Comparison of ENCODE assay signal across 8 cellular contexts in the genomic region with DNA sequence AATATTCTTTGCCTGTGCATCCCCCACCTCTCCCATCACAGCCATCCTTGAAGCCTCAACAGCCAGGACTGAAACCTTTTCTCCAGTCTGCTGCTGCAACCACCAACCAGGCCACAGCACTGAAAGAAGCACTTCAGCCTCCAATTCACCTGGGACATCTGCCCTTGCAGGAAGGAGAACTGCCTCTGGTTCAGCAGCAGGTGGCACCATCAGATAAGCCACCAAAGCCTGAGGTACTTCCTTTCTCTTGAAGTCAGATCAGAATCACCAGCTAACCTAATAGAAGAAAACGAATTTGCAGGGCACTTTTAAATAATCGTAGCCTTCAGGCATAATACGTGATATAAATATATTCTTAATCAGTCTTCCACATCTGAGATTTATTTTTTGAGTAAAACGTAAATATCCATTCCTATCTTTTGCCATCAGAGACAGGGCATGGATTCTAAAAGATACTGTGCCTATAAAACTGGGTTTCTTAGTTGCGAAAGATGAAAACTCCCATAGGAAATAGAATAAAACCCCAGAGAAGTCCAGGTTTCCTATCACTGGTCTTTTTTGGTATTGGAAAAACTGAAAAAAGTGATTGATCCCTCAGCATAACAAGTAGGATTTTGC. TPM values are rescaled to one million over a fixed set of nuclear protein-coding genes. Genes with fewer than 3 reads are reported as not detected.
A peak's percentile ranks its signal among the peaks of the same experiment; 100 is the strongest.
DNase-seq lines count a peak whose midpoint lies in the region; ATAC-seq and TF ChIP-seq lines count a peak whose summit lies in the region.

No MANE protein-coding gene starts in this region.

- TF ChIP-seq POLR2A in erythroblast (IDR thresholded peaks at IDR 0.05; ENCODE audit: low read length): no peak

- no peak overlapping the region for H3K27ac Mint-ChIP-seq in neural crest cell (ENCODE audit: unreplicated experiment)

- 0 out of 2 replicates have a peak, but pooled peaks cover 4% of the 10 kb centered on the region for H3F3A ChIP-seq in DOHH2 (ENCODE audit: control insufficient read depth, insufficient read depth)

- no peaks in the 10 kb centered on the region for H3K4me1 Mint-ChIP-seq in neural crest cell

- no peaks in the 10 kb centered on the region for H3K36me3 ChIP-seq in DOHH2 (ENCODE audit: control insufficient read depth, low read length)

- H3K9me2 ChIP-seq in DOHH2 (replicated peaks; ENCODE audit: control insufficient read depth, low read length): no peaks in the 10 kb centered on the region

- no peak overlapping the region; the same call in 1 of the 2 replicates for H3K4me3 ChIP-seq in DOHH2 (ENCODE audit: low read length)

- H3K9me3 ChIP-seq in DOHH2 (ENCODE audit: control insufficient read depth, insufficient read depth, low read length): no peaks in the 10 kb centered on the region

- H3K27me3 ChIP-seq in DOHH2 (ENCODE audit: control insufficient read depth, low read length): no peaks in the 10 kb centered on the region

- DNase-seq in HT1080 (ENCODE audit: low read depth) (peak; percentile 59), NK-92 (lab: John Stamatoyannopoulos, UW; ENCODE audit: unreplicated experiment) (peak; percentile 2), erythroblast (lab: John Stamatoyannopoulos, UW) (peak; percentile 66 to 72), neural crest cell (ENCODE audit: low read depth, low spot score) (peak; percentile 42), superior temporal gyrus (ENCODE audit: extremely low spot score) (peak; percentile 50)
- peak; percentile 14 to 47 for DNase-seq in activated CD8-positive, alpha-beta memory T cell treated with anti-CD3 and anti-CD28 coated beads for 4 hours (ENCODE audit: low read depth in 2 of 2)

- no peaks in the 10 kb centered on the region for H3K9me3 Mint-ChIP-seq in neural crest cell

- no peaks in the 10 kb centered on the region for H3K27me3 Mint-ChIP-seq in neural crest cell (ENCODE audit: low read depth)

- no peaks in the 10 kb centered on the region for H3K79me2 ChIP-seq in DOHH2 (ENCODE audit: control insufficient read depth, low read length)

- H3K4me2 ChIP-seq in DOHH2 (ENCODE audit: low read length): peak overlapping the region; percentile 43

- no peaks in the 10 kb centered on the region for H4K20me1 ChIP-seq in DOHH2 (ENCODE audit: control insufficient read depth, insufficient read depth, low read depth, low read length)

- H3K4me3 Mint-ChIP-seq in neural crest cell: no peak overlapping the region

- peaks cover 12% of the 10 kb centered on the region for H3K4me1 ChIP-seq in DOHH2 (ENCODE audit: control insufficient read depth, low read length)

- H3K36me3 Mint-ChIP-seq in neural crest cell (ENCODE audit: low read depth): no peaks in the 10 kb centered on the region

- ATAC-seq in GM21529 (IDR thresholded peaks at IDR 0.05; ENCODE audit: unreplicated experiment): peak; percentile 100

- no peak overlapping the region for H3K27ac ChIP-seq in DOHH2 (ENCODE audit: low read depth, low read length)

- TF ChIP-seq CTCF in DOHH2 (IDR thresholded peaks at IDR 0.05; ENCODE audit: low read depth, low read length, poor library complexity, severe bottlenecking) (peak; percentile 91), neural crest cell (conservative IDR thresholded peaks at IDR 0.05) (peak; percentile 81)

RNA-seq across cellular contexts. Expression of a gene that starts 9.5 kb away (rescaled TPM):
- not detected in 2 replicates for total RNA-seq in HT1080 (2014; rRNA removed; shearing (Covaris generic))
- not detected in 2 replicates for polyA plus RNA-seq in HT1080 (2015; cell fraction: cytosol; rRNA removed)
- polyA plus RNA-seq in HT1080 (2015; cell fraction: nucleus; rRNA removed): not detected in 2 replicates
- not detected in 2 replicates for total RNA-seq in neural crest cell

RNA-seq across cellular contexts. Expression of a gene that starts 27.0 kb away (rescaled TPM):
- total RNA-seq in HT1080 (2014; rRNA removed; shearing (Covaris generic)): 0.20 TPM in 1 of 2 replicates, not detected in the other
- polyA plus RNA-seq in HT1080 (2015; cell fraction: cytosol; rRNA removed): 0.02 TPM in 1 of 2 replicates, not detected in the other
- polyA plus RNA-seq in HT1080 (2015; cell fraction: nucleus; rRNA removed): 0.25 TPM in 1 of 2 replicates, not detected in the other
- total RNA-seq in neural crest cell: not detected in 2 replicates

Comparison
In these comparisons a context has a peak if more than half of its experiments do, and no peak if none do; other contexts are left out.
1. DNase-seq: peak in every context shown above with its lines; median percentile 69 in erythroblast; 59 in HT1080; 50 in superior temporal gyrus; 42 in neural crest cell; 30 in activated CD8-positive, alpha-beta memory T cell treated with anti-CD3 and anti-CD28 coated beads for 4 hours; 2 in NK-92.